Comparison of ENCODE assay signal across 9 cellular contexts in genomic region chr6:70103798-70104197, GRCh38.
DNase-seq lines count a peak whose midpoint lies in the region; ATAC-seq and TF ChIP-seq lines count a peak whose summit lies in the region.
"Had no signal": no experiment of that assay in that cellular context is flagged by ENCODE, and none has a peak within 500 bp of the region (broad histone marks: within the 10 kb centered on the region; RNA-seq: fewer than 3 reads in every experiment).

No MANE protein-coding gene starts in this region.

- H3K27ac ChIP-seq in RWPE1, result no peak overlapping the region

- CTCF ChIA-PET in RWPE1 (lab: Yijun Ruan, JAX), result no interaction called here

- TF ChIP-seq CTCF in GM12864 (IDR thresholded peaks at IDR 0.05; ENCODE audit: low read depth, low read length, missing control alignments) (peak; percentile 71), RWPE1 (conservative IDR thresholded peaks at IDR 0.05; ENCODE audit: low read depth) (peak; percentile 36)

- no peak for ATAC-seq in HG02678 (IDR thresholded peaks at IDR 0.05; ENCODE audit: unreplicated experiment)

- DNase-seq in AML-193 (lab: John Stamatoyannopoulos, UW) (peak; percentile 13 to 34), GM12864 (ENCODE audit: low read depth) (no peak), RWPE1 (ENCODE audit: low spot score) (peak; percentile 12), iris pigment epithelial cell (ENCODE audit: low read depth) (peak; percentile 10), NCI-H2196 treated with DMSO at 0.1 percent for 48 hours (lab: John Stamatoyannopoulos, UW; ENCODE audit: unreplicated experiment) (no peak), putamen (ENCODE audit: low spot score) (no peak), NCI-H2171 (lab: John Stamatoyannopoulos, UW) (no peak)
- DNase-seq: activated effector memory CD4-positive, alpha-beta T cell treated with anti-CD3 and anti-CD28 coated beads, Interleukin-2, amount 50 U/mL, for 16 hours had no signal

- H3K4me3 ChIP-seq in GM12864 (ENCODE audit: low read depth, low read length), result no peak overlapping the region

- POLR2A ChIA-PET in RWPE1 (lab: Yijun Ruan, JAX; ENCODE audit: low non-redundant PET), result no interaction called here

Comparison
In these comparisons a context has a peak if more than half of its experiments do, and no peak if none do; other contexts are left out.
1. DNase-seq: peak in AML-193 (2 of 2), RWPE1 (single experiment) and iris pigment epithelial cell (single experiment); none in GM12864 (single experiment), NCI-H2196 treated with DMSO at 0.1 percent for 48 hours (single experiment), putamen (single experiment) and NCI-H2171 (single experiment).